In genomic region chr12:72647139-72647538, GRCh38 we compare ENCODE assay signal across 18 cellular contexts.
"Had no signal": no experiment of that assay in that cellular context is flagged by ENCODE, and none has a peak within 500 bp of the region (broad histone marks: within the 10 kb centered on the region; RNA-seq: fewer than 3 reads in every experiment).

No MANE protein-coding gene starts in this region.

- H3K27ac Mint-ChIP-seq: activated naive CD8-positive, alpha-beta T cell treated with anti-CD3 and anti-CD28 coated beads for 36 hours; natural killer cell; type B pancreatic cell had no signal

- H3K27me3 Mint-ChIP-seq: activated naive CD8-positive, alpha-beta T cell treated with anti-CD3 and anti-CD28 coated beads for 36 hours; type B pancreatic cell had no signal

- H3K4me1 Mint-ChIP-seq: activated naive CD8-positive, alpha-beta T cell treated with anti-CD3 and anti-CD28 coated beads for 36 hours; natural killer cell had no signal

- H3K9me3 Mint-ChIP-seq: type B pancreatic cell had no signal

- H3K36me3 Mint-ChIP-seq: activated naive CD8-positive, alpha-beta T cell treated with anti-CD3 and anti-CD28 coated beads for 36 hours; natural killer cell; type B pancreatic cell had no signal

- DNase-seq: activated CD4-positive, alpha-beta T cell treated with anti-CD3 and anti-CD28 coated beads for 4 hours; activated CD4-positive, alpha-beta T cell treated with anti-CD3 and anti-CD28 coated beads, Interleukin-2, amount 50 U/mL, for 48 hours; activated CD4-positive, CD25-positive, alpha-beta regulatory T cell; activated naive CD4-positive, alpha-beta T cell treated with Interleukin-2 at 50 U/mL for 16 hours; activated naive CD8-positive, alpha-beta T cell treated with anti-CD3 and anti-CD28 coated beads for 36 hours; activated T-cell treated with anti-CD3 and anti-CD28 coated beads, Interleukin-2, amount 50 U/mL, for 48 hours; colonic mucosa; glutamatergic neuron; hypothalamus; left cardiac atrium; midbrain; natural killer cell; sigmoid colon; stimulated activated CD4-positive, alpha-beta T cell treated with anti-CD3 and anti-CD28 coated beads, Interleukin-2, amount 100 ng/mL, for 48 hours; stimulated activated CD8-positive, alpha-beta memory T cell treated with anti-CD3 and anti-CD28 coated beads, Interleukin-4, amount 100 ng/mL, for 48 hours; stimulated activated naive CD4-positive, alpha-beta T cell; testis had no signal

- ATAC-seq: left cardiac atrium, natural killer cell had no signal

- H3K4me3 Mint-ChIP-seq: activated naive CD8-positive, alpha-beta T cell treated with anti-CD3 and anti-CD28 coated beads for 36 hours; natural killer cell; type B pancreatic cell had no signal
